In the genomic region with DNA sequence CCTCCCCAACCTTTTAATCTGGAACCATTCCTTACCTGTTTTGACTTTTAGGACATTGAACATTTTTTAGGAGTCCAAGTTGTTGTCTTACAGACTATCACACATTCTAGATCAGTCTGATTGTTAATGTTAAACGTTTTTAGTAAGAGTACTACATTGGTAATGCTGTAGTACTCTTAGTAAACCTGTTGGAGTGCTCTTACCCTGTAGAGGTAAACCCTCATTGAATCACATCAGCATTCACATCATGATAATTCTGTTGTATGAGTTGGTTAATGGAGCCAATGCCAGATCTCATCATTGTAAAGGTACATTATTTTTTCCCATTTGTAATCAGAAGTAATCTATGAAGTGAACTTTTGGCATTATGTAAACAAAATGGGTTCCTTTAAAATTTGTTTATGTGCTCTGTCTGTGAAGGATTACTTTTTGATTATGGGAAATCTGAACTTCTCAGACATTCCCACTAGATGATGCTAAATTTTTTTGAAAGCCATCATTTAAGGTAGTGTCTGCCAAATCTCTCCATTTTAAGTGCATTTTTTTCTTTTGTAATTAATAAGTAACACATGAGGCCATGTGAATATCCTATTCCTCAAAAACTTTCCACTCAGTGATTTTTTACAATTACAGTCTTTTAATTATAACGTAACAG, we compare ENCODE assay signal across 8 cellular contexts. TPM values are rescaled to one million over a fixed set of nuclear protein-coding genes. Genes with fewer than 3 reads are reported as not detected.
DNase-seq lines count a peak whose midpoint lies in the region; ATAC-seq and TF ChIP-seq lines count a peak whose summit lies in the region.

No MANE protein-coding gene starts in this region.

- TF ChIP-seq CTCF in RWPE2 (IDR thresholded peaks at IDR 0.05; ENCODE audit: poor library complexity, severe bottlenecking) (peak; percentile 86), fibroblast of pulmonary artery (IDR thresholded peaks at IDR 0.05; ENCODE audit: low read length, missing control alignments) (peak; percentile 67)

- peaks cover 25% of the 10 kb centered on the region for H3K36me3 ChIP-seq in RWPE2 (ENCODE audit: low read depth)

- peak; percentile 88 for ATAC-seq in GM19467 (IDR thresholded peaks at IDR 0.05; ENCODE audit: unreplicated experiment)
- ATAC-seq in HG03521 (IDR thresholded peaks at IDR 0.05; ENCODE audit: unreplicated experiment) = peak; percentile 80
- peak; percentile 94 for ATAC-seq in RWPE2 (ENCODE audit: low read depth)
- peak; percentile 81 for ATAC-seq in stimulated activated naive CD8-positive, alpha-beta T cell treated with anti-CD3 and anti-CD28 coated beads, Interleukin-15, Interleukin-2, amounts not matched to agents 100 U/mL and 50 U/mL, for 24 hours

- no peaks in the 10 kb centered on the region for H3K27me3 ChIP-seq in RWPE2 (ENCODE audit: insufficient read depth, poor library complexity, severe bottlenecking)

- no peaks in the 10 kb centered on the region for H3K9me3 ChIP-seq in RWPE2 (ENCODE audit: severe bottlenecking)

- no peak overlapping the region for H3K27ac ChIP-seq in RWPE2 (ENCODE audit: poor library complexity, severe bottlenecking)

- DNase-seq in Daoy (ENCODE audit: low read depth) (peak; percentile 14), RWPE2 (ENCODE audit: low spot score) (no peak), fibroblast of pulmonary artery (ENCODE audit: low read depth) (peak; percentile 59), 8988T (no peak), hypothalamus (lab: John Stamatoyannopoulos, UW) (no peak)
- DNase-seq in stimulated activated naive CD8-positive, alpha-beta T cell treated with anti-CD3 and anti-CD28 coated beads, Interleukin-15, Interleukin-2, amounts not matched to agents 100 U/mL and 50 U/mL, for 24 hours = no peak

- peaks cover 9% of the 10 kb centered on the region for H3K4me1 ChIP-seq in RWPE2 (ENCODE audit: insufficient read depth, poor library complexity, severe bottlenecking)

- H3K4me3 ChIP-seq in RWPE2 (ENCODE audit: severe bottlenecking) = no peak overlapping the region
- H3K4me3 ChIP-seq in fibroblast of pulmonary artery (replicated peaks; ENCODE audit: low read depth, low read length) = no peak overlapping the region

RNA-seq across cellular contexts. Expression of gene VWA8, which starts 55.2 kb away (rescaled TPM):
- total RNA-seq in Daoy (2014; rRNA removed; shearing (Covaris generic)) = 6.7 and 10.1 TPM in 2 replicates

Comparison
In these comparisons a context has a peak if more than half of its experiments do, and no peak if none do; other contexts are left out.
1. DNase-seq: peak in Daoy (single experiment) and fibroblast of pulmonary artery (single experiment); none in RWPE2 (single experiment), stimulated activated naive CD8-positive, alpha-beta T cell treated with anti-CD3 and anti-CD28 coated beads, Interleukin-15, Interleukin-2, amounts not matched to agents 100 U/mL and 50 U/mL, for 24 hours (single experiment), 8988T (single experiment) and hypothalamus (0 of 51).
2. Peak in every context shown above with its lines, with median percentiles within 50 percentile points of each other: ATAC-seq.